In genomic region chr16:5615868-5616642, GRCh38 we compare ENCODE assay signal across 9 cellular contexts.
DNase-seq lines count a peak whose midpoint lies in the region; ATAC-seq, FAIRE-seq and TF ChIP-seq lines count a peak whose summit lies in the region.
"Had no signal": no experiment of that assay in that cellular context is flagged by ENCODE, and none has a peak within 500 bp of the region (broad histone marks: within the 10 kb centered on the region; RNA-seq: fewer than 3 reads in every experiment).

No MANE protein-coding gene starts in this region.

- TF ChIP-seq CTCF in PC-9 (conservative IDR thresholded peaks at IDR 0.05) (peak; percentile 78), K562 (IDR thresholded peaks at IDR 0.05 in 2 of 3, conservative IDR thresholded peaks at IDR 0.05 in 1 of 3; ENCODE audit: insufficient read depth in 2 of 3, low read depth in 1 of 3, low read length in 3 of 3) (peak; percentile 86 to 92 (median 87))

- H3K27ac ChIP-seq in PC-9 (no peak overlapping the region), K562 (ENCODE audit: extremely low read depth, low read depth, low read length) (no peak overlapping the region)

- H3K36me3 ChIP-seq in PC-9 (ENCODE audit: low read depth) (no peaks in the 10 kb centered on the region), K562 (ENCODE audit: control insufficient read depth, insufficient read depth, low read length) (no peaks in the 10 kb centered on the region)

- 8% methylated on average over 25 of the region's 25 CpGs for WGBS in K562 (ENCODE audit: insufficient coverage, low coverage, missing lambda C conversion rate)

- no peaks in the 10 kb centered on the region for H3K79me2 ChIP-seq in PC-9 (ENCODE audit: low read depth)
- no peaks in the 10 kb centered on the region for H3K79me2 ChIP-seq in K562 (ENCODE audit: control insufficient read depth, insufficient read depth, low read length)

- DNase-seq in DMS 273 (lab: John Stamatoyannopoulos, UW; ENCODE audit: unreplicated experiment) (peak; percentile 76), DMS 273 treated with DMSO at 0.1 percent for 48 hours (lab: John Stamatoyannopoulos, UW) (no peak), PC-9 (peak in 1 of 2 experiments; percentile 25), K562 (ENCODE audit: extremely low read depth in 1 of 4, low spot score in 3 of 4) (peak; percentile 86 to 89 (median 88)), left kidney (ENCODE audit: low read depth, low spot score) (peak; percentile 89)
- peak; percentile 38 for DNase-seq in stimulated activated naive CD8-positive, alpha-beta T cell treated with anti-CD3 and anti-CD28 coated beads, Interleukin-15, Interleukin-2, amounts not matched to agents 100 U/mL and 50 U/mL, for 24 hours

- 0 out of 4 replicates have a peak overlapping the region, but pooled peaks of 1 of the 2 experiments have one; percentile 41 for H3K9ac ChIP-seq in K562 (ENCODE audit: insufficient read depth in 1 of 2, low read depth in 2 of 2, low read length in 2 of 2)

- intact Hi-C loops in PC-9 (cut with micrococcal nuclease; ENCODE audit: unreplicated experiment): no loop called here
- intact Hi-C loops in K562 (cut with micrococcal nuclease): loop anchor here (5.0 kb wide), 1 partner anchor 114 kb away; no protein-coding TSS in a partner anchor

- POLR2A ChIA-PET in PC-9 (lab: Charles Lee; ENCODE audit: unreplicated experiment): no interaction called here
- POLR2A ChIA-PET in K562 (lab: Yijun Ruan, JAX): interaction anchor here (0.6 to 1.0 kb wide), 8 partner anchors 8 to 1517 kb away, joined by 3 to 4 read pairs (median 3); no protein-coding TSS in a partner anchor

- H2AFZ ChIP-seq in PC-9: no peak overlapping the region
- peak overlapping the region; percentile 97 for H2AFZ ChIP-seq in K562 (ENCODE audit: low read depth, low read length)

- H3K9me2 ChIP-seq in PC-9 (ENCODE audit: insufficient read depth): no peaks in the 10 kb centered on the region

- H3K9me1 ChIP-seq in K562 (ENCODE audit: control insufficient read depth, insufficient read depth, low read length): no peaks in the 10 kb centered on the region

- no peaks in the 10 kb centered on the region for H3K9me3 ChIP-seq in PC-9 (ENCODE audit: insufficient read depth, low read depth)
- no peaks in the 10 kb centered on the region for H3K9me3 ChIP-seq in K562 (replicated peaks; ENCODE audit: control insufficient read depth, insufficient read depth, low read depth, low read length)

- H3K27me3 ChIP-seq in PC-9 (ENCODE audit: insufficient read depth, low read depth) (peaks cover 45% of the 10 kb centered on the region), K562 (ENCODE audit: control insufficient read depth in 2 of 2, insufficient read depth in 2 of 2, low read length in 2 of 2) (peaks cover 0 to 14% of the 10 kb centered on the region in 2 experiments; a peak in 3 of 5 replicates)

- peak; percentile 30 to 73; a peak in 3 of 4 replicates for TF ChIP-seq RAD21 in K562 (CRISPR knock-in tag; conservative IDR thresholded peaks at IDR 0.05 in 1 of 2, IDR thresholded peaks at IDR 0.05 in 1 of 2)

- no peak for TF ChIP-seq EP300 in K562 (IDR thresholded peaks at IDR 0.05; ENCODE audit: low read length)

- H4K20me1 ChIP-seq in PC-9 (ENCODE audit: insufficient read depth) (no peaks in the 10 kb centered on the region), K562 (replicated peaks; ENCODE audit: control insufficient read depth, insufficient read depth, low read length) (no peaks in the 10 kb centered on the region)

- H3K4me3 ChIP-seq in PC-9 (no peak overlapping the region), K562 (no peak overlapping the region)

- no TSS peak for BruUV-seq in PC-9 (replicated peaks; lab: Mats Ljungman, UMichigan)
- no TSS peak for BruUV-seq in K562 (replicated peaks; lab: Mats Ljungman, UMichigan)

- H3F3A ChIP-seq in PC-9 (ENCODE audit: insufficient read depth, low read depth): no peaks in the 10 kb centered on the region

- CTCF ChIA-PET in PC-9 (lab: Charles Lee): interaction anchor here (0.5 to 0.6 kb wide), 2 partner anchors 45 to 1265 kb away, joined by 3 read pairs; partner anchors contain the start of gene PAM16
- CTCF ChIA-PET in K562 (lab: Yijun Ruan, JAX; ENCODE audit: low intra/inter-chr PET ratio): interaction anchor here (0.7 to 0.9 kb wide), 2 partner anchors 114 to 117 kb away, joined by 3 to 4 read pairs; no protein-coding TSS in a partner anchor

- no peak overlapping the region for H3K4me2 ChIP-seq in PC-9
- H3K4me2 ChIP-seq in K562 (ENCODE audit: insufficient read depth, low read length): peak overlapping the region; percentile 76

- peak; percentile 79 for FAIRE-seq in K562 (lab: Jason Lieb, UNC)
- FAIRE-seq: A204.1 had no signal

- peak; percentile 63 for ATAC-seq in HG02623 (IDR thresholded peaks at IDR 0.05; ENCODE audit: unreplicated experiment)
- ATAC-seq in K562: peak; percentile 100
- ATAC-seq in stimulated activated naive CD8-positive, alpha-beta T cell treated with anti-CD3 and anti-CD28 coated beads, Interleukin-15, Interleukin-2, amounts not matched to agents 100 U/mL and 50 U/mL, for 24 hours: peak; percentile 55
- no peak for ATAC-seq in HG03439 (IDR thresholded peaks at IDR 0.05; ENCODE audit: unreplicated experiment)

- no peak for TF ChIP-seq POLR2A in K562 (conservative IDR thresholded peaks at IDR 0.05)

- H3K4me1 ChIP-seq in PC-9 (replicated peaks; ENCODE audit: insufficient read depth): no peaks in the 10 kb centered on the region
- H3K4me1 ChIP-seq in K562 (replicated peaks in 1 of 2; ENCODE audit: control insufficient read depth in 2 of 2, insufficient read depth in 2 of 2, low read length in 2 of 2): peaks cover 0 to 5% of the 10 kb centered on the region in 2 experiments; a peak in 3 of 5 replicates

- in situ Hi-C loops in K562 (cut with MboI): loop anchor here (25.0 kb wide), 1 partner anchor 379 kb away; no protein-coding TSS in a partner anchor

TF ChIP-seq in K562, 482 proteins besides CTCF, POLR2A, EP300 and RAD21 (continues in another document):
- TF ChIP-seq RCOR1 (IDR thresholded peaks at IDR 0.05; ENCODE audit: borderline replicate concordance in 1 of 2, low read depth in 2 of 2, low read length in 2 of 2): peak in 1 of 2 experiments; percentile 52; a peak in 1 of 4 replicates
- TF ChIP-seq ZBTB5 (IDR thresholded peaks at IDR 0.05): no peak
- no peak for TF ChIP-seq IFI16 (CRISPR knock-in tag; IDR thresholded peaks at IDR 0.05)
- peak; percentile 81 for TF ChIP-seq PKNOX1 (IDR thresholded peaks at IDR 0.05)
- no peak for TF ChIP-seq ZKSCAN8 (CRISPR knock-in tag; IDR thresholded peaks at IDR 0.05)
- TF ChIP-seq FIP1L1 (IDR thresholded peaks at IDR 0.05; ENCODE audit: low read depth, low read length, poor library complexity, severe bottlenecking): no peak
- TF ChIP-seq KLF6 (CRISPR knock-in tag; IDR thresholded peaks at IDR 0.05; ENCODE audit: borderline replicate concordance): no peak
- no peak for TF ChIP-seq ZNF175 (CRISPR knock-in tag; IDR thresholded peaks at IDR 0.05; ENCODE audit: low read depth)
- peak; percentile 77 for TF ChIP-seq ELF1 (tag; IDR thresholded peaks at IDR 0.05)
- TF ChIP-seq KLF16 (IDR thresholded peaks at IDR 0.05): 0 out of 2 replicates have a peak, but pooled peaks have one; percentile 7
- TF ChIP-seq RBFOX2 (IDR thresholded peaks at IDR 0.05; ENCODE audit: low read depth, low read length): peak; percentile 38; the same call in 1 of the 2 replicates
- TF ChIP-seq RBBP5 (IDR thresholded peaks at IDR 0.05; ENCODE audit: borderline replicate concordance, insufficient read depth, low read length, poor library complexity, severe bottlenecking): no peak
- TF ChIP-seq ZNF263 (CRISPR knock-in tag; IDR thresholded peaks at IDR 0.05; ENCODE audit: borderline replicate concordance): peak; percentile 67
- TF ChIP-seq CREBBP (IDR thresholded peaks at IDR 0.05; ENCODE audit: low read depth, low read length): no peak
- no peak for TF ChIP-seq HOMEZ (CRISPR knock-in tag; IDR thresholded peaks at IDR 0.05)
